In the genomic region with DNA sequence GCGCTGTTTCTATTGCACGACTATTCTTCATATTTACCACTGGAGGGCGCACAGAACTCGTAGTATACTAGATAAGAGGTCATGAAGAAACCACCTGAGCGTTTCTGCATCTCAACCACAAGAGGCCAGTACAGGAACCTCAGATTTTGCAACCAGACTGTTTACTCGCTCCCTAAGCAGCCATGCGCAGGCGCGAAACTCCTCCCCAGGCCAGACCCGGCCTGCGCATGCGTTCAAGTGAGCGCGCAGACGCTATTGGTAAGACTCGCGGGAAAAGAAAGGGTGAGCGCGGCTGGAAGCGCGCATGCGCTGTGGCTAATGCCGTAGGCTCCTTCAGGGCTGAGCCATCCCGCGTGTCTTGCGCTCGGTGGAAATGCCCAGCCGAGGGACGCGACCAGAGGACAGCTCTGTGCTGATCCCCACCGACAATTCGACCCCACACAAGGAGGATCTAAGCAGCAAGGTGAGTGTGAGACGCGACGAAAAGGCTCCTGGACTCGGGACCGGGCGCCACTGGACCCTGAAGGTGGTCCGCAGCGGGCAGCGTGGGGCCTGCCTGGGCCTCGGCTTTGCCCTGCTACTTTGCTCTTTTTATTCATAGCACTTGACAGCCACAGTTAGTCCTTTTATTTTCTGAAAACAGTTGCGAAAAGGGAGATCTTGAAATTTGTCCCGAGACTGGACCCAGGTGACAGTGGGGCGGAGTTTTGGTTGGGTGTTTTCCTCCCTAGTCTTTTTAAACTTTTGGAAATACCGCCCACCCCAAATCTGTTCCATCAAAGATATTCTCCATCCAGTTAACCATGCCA, we compare ENCODE assay signal across 1 cellular context.
A peak's percentile ranks its signal among the peaks of the same experiment; 100 is the strongest.
TF ChIP-seq lines count a peak whose summit lies in the region.

Gene ASNSD1, plus strand, starts transcription at position 312 of the 809 bp plus-strand sequence. CDS start 4,674 bp downstream, outside the sequence.

TF ChIP-seq in HepG2, 621 proteins besides CTCF, POLR2A, EP300 and RAD21 (continued from another document and continues in another):
- TF ChIP-seq, protein P1, sequence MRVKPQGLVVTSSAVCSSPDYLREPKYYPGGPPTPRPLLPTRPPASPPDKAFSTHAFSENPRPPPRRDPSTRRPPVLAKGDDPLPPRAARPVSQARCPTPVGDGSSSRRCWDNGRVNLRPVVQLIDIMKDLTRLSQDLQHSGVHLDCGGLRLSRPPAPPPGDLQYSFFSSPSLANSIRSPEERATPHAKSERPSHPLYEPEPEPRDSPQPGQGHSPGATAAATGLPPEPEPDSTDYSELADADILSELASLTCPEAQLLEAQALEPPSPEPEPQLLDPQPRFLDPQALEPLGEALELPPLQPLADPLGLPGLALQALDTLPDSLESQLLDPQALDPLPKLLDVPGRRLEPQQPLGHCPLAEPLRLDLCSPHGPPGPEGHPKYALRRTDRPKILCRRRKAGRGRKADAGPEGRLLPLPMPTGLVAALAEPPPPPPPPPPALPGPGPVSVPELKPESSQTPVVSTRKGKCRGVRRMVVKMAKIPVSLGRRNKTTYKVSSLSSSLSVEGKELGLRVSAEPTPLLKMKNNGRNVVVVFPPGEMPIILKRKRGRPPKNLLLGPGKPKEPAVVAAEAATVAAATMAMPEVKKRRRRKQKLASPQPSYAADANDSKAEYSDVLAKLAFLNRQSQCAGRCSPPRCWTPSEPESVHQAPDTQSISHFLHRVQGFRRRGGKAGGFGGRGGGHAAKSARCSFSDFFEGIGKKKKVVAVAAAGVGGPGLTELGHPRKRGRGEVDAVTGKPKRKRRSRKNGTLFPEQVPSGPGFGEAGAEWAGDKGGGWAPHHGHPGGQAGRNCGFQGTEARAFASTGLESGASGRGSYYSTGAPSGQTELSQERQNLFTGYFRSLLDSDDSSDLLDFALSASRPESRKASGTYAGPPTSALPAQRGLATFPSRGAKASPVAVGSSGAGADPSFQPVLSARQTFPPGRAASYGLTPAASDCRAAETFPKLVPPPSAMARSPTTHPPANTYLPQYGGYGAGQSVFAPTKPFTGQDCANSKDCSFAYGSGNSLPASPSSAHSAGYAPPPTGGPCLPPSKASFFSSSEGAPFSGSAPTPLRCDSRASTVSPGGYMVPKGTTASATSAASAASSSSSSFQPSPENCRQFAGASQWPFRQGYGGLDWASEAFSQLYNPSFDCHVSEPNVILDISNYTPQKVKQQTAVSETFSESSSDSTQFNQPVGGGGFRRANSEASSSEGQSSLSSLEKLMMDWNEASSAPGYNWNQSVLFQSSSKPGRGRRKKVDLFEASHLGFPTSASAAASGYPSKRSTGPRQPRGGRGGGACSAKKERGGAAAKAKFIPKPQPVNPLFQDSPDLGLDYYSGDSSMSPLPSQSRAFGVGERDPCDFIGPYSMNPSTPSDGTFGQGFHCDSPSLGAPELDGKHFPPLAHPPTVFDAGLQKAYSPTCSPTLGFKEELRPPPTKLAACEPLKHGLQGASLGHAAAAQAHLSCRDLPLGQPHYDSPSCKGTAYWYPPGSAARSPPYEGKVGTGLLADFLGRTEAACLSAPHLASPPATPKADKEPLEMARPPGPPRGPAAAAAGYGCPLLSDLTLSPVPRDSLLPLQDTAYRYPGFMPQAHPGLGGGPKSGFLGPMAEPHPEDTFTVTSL (CRISPR knock-in tag; IDR thresholded peaks at IDR 0.05; ENCODE audit: borderline replicate concordance) = no peak
- TF ChIP-seq TAF15 (IDR thresholded peaks at IDR 0.05; ENCODE audit: low read depth, low read length, poor library complexity, severe bottlenecking) (no peak), MAFF (IDR thresholded peaks at IDR 0.05; ENCODE audit: low read depth, low read length) (no peak; the same call in 1 of the 2 replicates), IRF2 (CRISPR knock-in tag; IDR thresholded peaks at IDR 0.05) (0 out of 2 replicates have a peak, but pooled peaks have one; percentile 33), ATF7-NPFF (CRISPR knock-in tag; IDR thresholded peaks at IDR 0.05; ENCODE audit: low read depth) (peak; percentile 93), ZNF589 (CRISPR knock-in tag; conservative IDR thresholded peaks at IDR 0.05) (no peak), ZNF83 (CRISPR knock-in tag; IDR thresholded peaks at IDR 0.05; ENCODE audit: borderline replicate concordance) (peak; percentile 54; the same call in 1 of the 2 replicates), ZNF230 (CRISPR knock-in tag; IDR thresholded peaks at IDR 0.05) (peak; percentile 99), ZNF567 (CRISPR knock-in tag; IDR thresholded peaks at IDR 0.05; ENCODE audit: borderline replicate concordance) (peak; percentile 68; the same call in 1 of the 2 replicates), KLF15 (CRISPR knock-in tag; IDR thresholded peaks at IDR 0.05; ENCODE audit: borderline replicate concordance) (no peak; the same call in 1 of the 2 replicates), SRSF4 (IDR thresholded peaks at IDR 0.05; ENCODE audit: low read depth, low read length, poor library complexity, severe bottlenecking) (no peak), GPN1 (CRISPR knock-in tag; IDR thresholded peaks at IDR 0.05; ENCODE audit: borderline replicate concordance) (peak; percentile 77; the same call in 1 of the 2 replicates), ZNF274 (CRISPR knock-in tag; IDR thresholded peaks at IDR 0.05) (peak; percentile 96), ARID5B (CRISPR knock-in tag; IDR thresholded peaks at IDR 0.05) (peak; percentile 47; the same call in 1 of the 2 replicates), ZFP37 (CRISPR knock-in tag; IDR thresholded peaks at IDR 0.05; ENCODE audit: borderline replicate concordance) (no peak; the same call in 1 of the 2 replicates), IRX3 (CRISPR knock-in tag; IDR thresholded peaks at IDR 0.05; ENCODE audit: borderline replicate concordance, low read depth) (peak; percentile 90; the same call in 1 of the 2 replicates), SNAPC2 (CRISPR knock-in tag; IDR thresholded peaks at IDR 0.05) (peak; percentile 71; the same call in 1 of the 2 replicates), SKIL (CRISPR knock-in tag; IDR thresholded peaks at IDR 0.05; ENCODE audit: borderline replicate concordance) (no peak), MTF1 (CRISPR knock-in tag; IDR thresholded peaks at IDR 0.05) (no peak; the same call in 1 of the 2 replicates), ZNF383 (CRISPR knock-in tag; IDR thresholded peaks at IDR 0.05; ENCODE audit: borderline replicate concordance) (peak; percentile 96; the same call in 1 of the 2 replicates), GATA4 (IDR thresholded peaks at IDR 0.05; ENCODE audit: borderline replicate concordance, low read depth) (peak; percentile 58; the same call in 1 of the 2 replicates), KDM2A (CRISPR knock-in tag; IDR thresholded peaks at IDR 0.05; ENCODE audit: borderline replicate concordance, low read depth) (peak; percentile 94), KMT2B (CRISPR knock-in tag; IDR thresholded peaks at IDR 0.05) (peak; percentile 89), MLLT10 (CRISPR knock-in tag; IDR thresholded peaks at IDR 0.05) (no peak), ZNF841 (CRISPR knock-in tag; IDR thresholded peaks at IDR 0.05; ENCODE audit: borderline replicate concordance) (no peak), NCOA1 (CRISPR knock-in tag; IDR thresholded peaks at IDR 0.05) (0 out of 2 replicates have a peak, but pooled peaks have one; percentile 43), SRSF1 (optimal IDR thresholded peaks at IDR 0.05; ENCODE audit: low read depth, low read length) (peak; percentile 52), TOE1 (CRISPR knock-in tag; IDR thresholded peaks at IDR 0.05) (no peak; the same call in none of the 2 replicates), NKX3-1 (CRISPR knock-in tag; IDR thresholded peaks at IDR 0.05) (peak; percentile 57; the same call in 1 of the 2 replicates), ZNF746 (CRISPR knock-in tag; IDR thresholded peaks at IDR 0.05) (no peak), ZNF12 (CRISPR knock-in tag; IDR thresholded peaks at IDR 0.05) (peak; percentile 70; the same call in 1 of the 2 replicates)
- TF ChIP-seq, protein P2, sequence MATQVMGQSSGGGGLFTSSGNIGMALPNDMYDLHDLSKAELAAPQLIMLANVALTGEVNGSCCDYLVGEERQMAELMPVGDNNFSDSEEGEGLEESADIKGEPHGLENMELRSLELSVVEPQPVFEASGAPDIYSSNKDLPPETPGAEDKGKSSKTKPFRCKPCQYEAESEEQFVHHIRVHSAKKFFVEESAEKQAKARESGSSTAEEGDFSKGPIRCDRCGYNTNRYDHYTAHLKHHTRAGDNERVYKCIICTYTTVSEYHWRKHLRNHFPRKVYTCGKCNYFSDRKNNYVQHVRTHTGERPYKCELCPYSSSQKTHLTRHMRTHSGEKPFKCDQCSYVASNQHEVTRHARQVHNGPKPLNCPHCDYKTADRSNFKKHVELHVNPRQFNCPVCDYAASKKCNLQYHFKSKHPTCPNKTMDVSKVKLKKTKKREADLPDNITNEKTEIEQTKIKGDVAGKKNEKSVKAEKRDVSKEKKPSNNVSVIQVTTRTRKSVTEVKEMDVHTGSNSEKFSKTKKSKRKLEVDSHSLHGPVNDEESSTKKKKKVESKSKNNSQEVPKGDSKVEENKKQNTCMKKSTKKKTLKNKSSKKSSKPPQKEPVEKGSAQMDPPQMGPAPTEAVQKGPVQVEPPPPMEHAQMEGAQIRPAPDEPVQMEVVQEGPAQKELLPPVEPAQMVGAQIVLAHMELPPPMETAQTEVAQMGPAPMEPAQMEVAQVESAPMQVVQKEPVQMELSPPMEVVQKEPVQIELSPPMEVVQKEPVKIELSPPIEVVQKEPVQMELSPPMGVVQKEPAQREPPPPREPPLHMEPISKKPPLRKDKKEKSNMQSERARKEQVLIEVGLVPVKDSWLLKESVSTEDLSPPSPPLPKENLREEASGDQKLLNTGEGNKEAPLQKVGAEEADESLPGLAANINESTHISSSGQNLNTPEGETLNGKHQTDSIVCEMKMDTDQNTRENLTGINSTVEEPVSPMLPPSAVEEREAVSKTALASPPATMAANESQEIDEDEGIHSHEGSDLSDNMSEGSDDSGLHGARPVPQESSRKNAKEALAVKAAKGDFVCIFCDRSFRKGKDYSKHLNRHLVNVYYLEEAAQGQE (IDR thresholded peaks at IDR 0.05; ENCODE audit: borderline replicate concordance in 1 of 2, low read depth in 1 of 2, low read length in 2 of 2) = peak in 1 of 2 experiments; percentile 71; a peak in 2 of 4 replicates
- TF ChIP-seq, protein P3, sequence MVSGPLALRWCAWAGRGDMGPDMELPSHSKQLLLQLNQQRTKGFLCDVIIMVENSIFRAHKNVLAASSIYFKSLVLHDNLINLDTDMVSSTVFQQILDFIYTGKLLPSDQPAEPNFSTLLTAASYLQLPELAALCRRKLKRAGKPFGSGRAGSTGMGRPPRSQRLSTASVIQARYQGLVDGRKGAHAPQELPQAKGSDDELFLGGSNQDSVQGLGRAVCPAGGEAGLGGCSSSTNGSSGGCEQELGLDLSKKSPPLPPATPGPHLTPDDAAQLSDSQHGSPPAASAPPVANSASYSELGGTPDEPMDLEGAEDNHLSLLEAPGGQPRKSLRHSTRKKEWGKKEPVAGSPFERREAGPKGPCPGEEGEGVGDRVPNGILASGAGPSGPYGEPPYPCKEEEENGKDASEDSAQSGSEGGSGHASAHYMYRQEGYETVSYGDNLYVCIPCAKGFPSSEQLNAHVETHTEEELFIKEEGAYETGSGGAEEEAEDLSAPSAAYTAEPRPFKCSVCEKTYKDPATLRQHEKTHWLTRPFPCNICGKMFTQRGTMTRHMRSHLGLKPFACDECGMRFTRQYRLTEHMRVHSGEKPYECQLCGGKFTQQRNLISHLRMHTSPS (CRISPR knock-in tag; IDR thresholded peaks at IDR 0.05; ENCODE audit: low read depth) = peak; percentile 50; the same call in 1 of the 2 replicates
- TF ChIP-seq, protein P4, sequence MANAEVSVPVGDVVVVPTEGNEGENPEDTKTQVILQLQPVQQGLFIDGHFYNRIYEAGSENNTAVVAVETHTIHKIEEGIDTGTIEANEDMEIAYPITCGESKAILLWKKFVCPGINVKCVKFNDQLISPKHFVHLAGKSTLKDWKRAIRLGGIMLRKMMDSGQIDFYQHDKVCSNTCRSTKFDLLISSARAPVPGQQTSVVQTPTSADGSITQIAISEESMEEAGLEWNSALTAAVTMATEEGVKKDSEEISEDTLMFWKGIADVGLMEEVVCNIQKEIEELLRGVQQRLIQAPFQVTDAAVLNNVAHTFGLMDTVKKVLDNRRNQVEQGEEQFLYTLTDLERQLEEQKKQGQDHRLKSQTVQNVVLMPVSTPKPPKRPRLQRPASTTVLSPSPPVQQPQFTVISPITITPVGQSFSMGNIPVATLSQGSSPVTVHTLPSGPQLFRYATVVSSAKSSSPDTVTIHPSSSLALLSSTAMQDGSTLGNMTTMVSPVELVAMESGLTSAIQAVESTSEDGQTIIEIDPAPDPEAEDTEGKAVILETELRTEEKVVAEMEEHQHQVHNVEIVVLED (CRISPR knock-in tag; IDR thresholded peaks at IDR 0.05; ENCODE audit: borderline replicate concordance) = peak; percentile 83
